In genomic region chr15:101525087-101525669, GRCh38 we compare ENCODE assay signal across 24 cellular contexts. TPM values are rescaled to one million over a fixed set of nuclear protein-coding genes. Genes with fewer than 3 reads are reported as not detected.
A peak's percentile ranks its signal among the peaks of the same experiment; 100 is the strongest.
DNase-seq lines count a peak whose midpoint lies in the region; ATAC-seq lines count a peak whose summit lies in the region.
"Had no signal": no experiment of that assay in that cellular context is flagged by ENCODE, and none has a peak within 500 bp of the region (broad histone marks: within the 10 kb centered on the region; RNA-seq: fewer than 3 reads in every experiment).

No MANE protein-coding gene starts in this region.

- no peaks in the 10 kb centered on the region for H3K36me3 Mint-ChIP-seq in activated CD4-positive, alpha-beta T cell treated with anti-CD3 and anti-CD28 coated beads, Interleukin-2, amount 10 ng/mL, durations not matched to agents 24 days and 14 days (ENCODE audit: low read depth)
- no peaks in the 10 kb centered on the region for H3K36me3 Mint-ChIP-seq in activated T-helper 17 cell treated with anti-CD3 and anti-CD28 coated beads, Interleukin-2, amount 50 U/mL, for 72 hours (ENCODE audit: low read depth)
- H3K36me3 Mint-ChIP-seq: IgD-negative memory B cell had no signal

- H3K4me3 ChIP-seq in SJCRH30 (no peak overlapping the region), Karpas-422 (ENCODE audit: low read length) (no peak overlapping the region)
- H3K4me3 ChIP-seq: MG63 had no signal

- H3K27me3 Mint-ChIP-seq in activated CD4-positive, alpha-beta T cell treated with anti-CD3 and anti-CD28 coated beads, Interleukin-2, amount 10 ng/mL, durations not matched to agents 24 days and 14 days: peaks cover 3% of the 10 kb centered on the region
- peaks cover 34% of the 10 kb centered on the region for H3K27me3 Mint-ChIP-seq in activated T-helper 17 cell treated with anti-CD3 and anti-CD28 coated beads, Interleukin-2, amount 50 U/mL, for 72 hours

- H3K9me2 ChIP-seq in Karpas-422 (replicated peaks; ENCODE audit: insufficient read depth, low read length): no peaks in the 10 kb centered on the region

- H3K4me3 Mint-ChIP-seq in activated CD4-positive, alpha-beta T cell treated with anti-CD3 and anti-CD28 coated beads, Interleukin-2, amount 10 ng/mL, durations not matched to agents 24 days and 14 days: no peak overlapping the region
- no peak overlapping the region for H3K4me3 Mint-ChIP-seq in activated T-helper 17 cell treated with anti-CD3 and anti-CD28 coated beads, Interleukin-2, amount 50 U/mL, for 72 hours
- H3K4me3 Mint-ChIP-seq: B cell; CD4-positive, alpha-beta T cell; IgD-negative memory B cell had no signal

- peak; percentile 40 for DNase-seq in activated CD4-positive, alpha-beta T cell treated with anti-CD3 and anti-CD28 coated beads, Interleukin-2, amount 10 ng/mL, durations not matched to agents 24 days and 14 days
- DNase-seq in activated CD4-positive, alpha-beta T cell treated with anti-CD3 and anti-CD28 coated beads for 1 hour: no peak
- DNase-seq in mucosa of gallbladder (ENCODE audit: low spot score): peak; percentile 6
- DNase-seq in SJCRH30: no peak
- DNase-seq in Karpas-422: no peak
- DNase-seq in EL: no peak
- DNase-seq: 8988T; Caco-2; CD4-positive, alpha-beta T cell; GF-D8; Kasumi-1; MG63; NCI-H1048; NCI-H1436; NCI-H2029; NCI-H345; NCI-H524 treated with DMSO at 0.1 percent for 48 hours; PC-3; RPMI8226; SIG-M5 had no signal

- ATAC-seq in activated T-helper 17 cell treated with anti-CD3 and anti-CD28 coated beads, Interleukin-2, amount 50 U/mL, for 72 hours (replicated peaks): no peak
- ATAC-seq: PC-3 had no signal

- no peak overlapping the region for H2AFZ ChIP-seq in Karpas-422 (ENCODE audit: low read length)

- no peaks in the 10 kb centered on the region for H3K9me3 ChIP-seq in SJCRH30 (replicated peaks)
- H3K9me3 ChIP-seq in Karpas-422 (ENCODE audit: low read length): no peaks in the 10 kb centered on the region
- H3K9me3 ChIP-seq: Caco-2, MG63 had no signal

- no peak overlapping the region for H3K9ac ChIP-seq in Karpas-422 (ENCODE audit: low read length)

- no peaks in the 10 kb centered on the region for H4K20me1 ChIP-seq in Karpas-422 (ENCODE audit: insufficient read depth, low read depth, low read length)

- H3K36me3 ChIP-seq in SJCRH30: no peaks in the 10 kb centered on the region
- H3K36me3 ChIP-seq in Karpas-422 (ENCODE audit: insufficient read depth, low read length): no peaks in the 10 kb centered on the region
- H3K36me3 ChIP-seq: MG63 had no signal

- H3K27ac Mint-ChIP-seq in activated CD4-positive, alpha-beta T cell treated with anti-CD3 and anti-CD28 coated beads, Interleukin-2, amount 10 ng/mL, durations not matched to agents 24 days and 14 days: no peak overlapping the region
- no peak overlapping the region for H3K27ac Mint-ChIP-seq in activated T-helper 17 cell treated with anti-CD3 and anti-CD28 coated beads, Interleukin-2, amount 50 U/mL, for 72 hours
- H3K27ac Mint-ChIP-seq: B cell; CD4-positive, alpha-beta T cell; IgD-negative memory B cell had no signal

- H3K9me3 Mint-ChIP-seq in activated CD4-positive, alpha-beta T cell treated with anti-CD3 and anti-CD28 coated beads, Interleukin-2, amount 10 ng/mL, durations not matched to agents 24 days and 14 days: no peaks in the 10 kb centered on the region
- peaks cover under 1% of the 10 kb centered on the region for H3K9me3 Mint-ChIP-seq in activated T-helper 17 cell treated with anti-CD3 and anti-CD28 coated beads, Interleukin-2, amount 50 U/mL, for 72 hours
- H3K9me3 Mint-ChIP-seq: CD4-positive, alpha-beta T cell; IgD-negative memory B cell had no signal

- no peaks in the 10 kb centered on the region for H3K79me2 ChIP-seq in Karpas-422 (ENCODE audit: low read length)

- H3K27ac ChIP-seq in cingulate gyrus (ENCODE audit: low read depth, low read length) (peak overlapping the region; percentile 44), SJCRH30 (no peak overlapping the region), Karpas-422 (ENCODE audit: low read length) (no peak overlapping the region)

- intact Hi-C loops in activated CD4-positive, alpha-beta T cell treated with anti-CD3 and anti-CD28 coated beads, Interleukin-2, amount 10 ng/mL, durations not matched to agents 24 days and 14 days (cut with micrococcal nuclease): no loop called here

- H3K4me1 ChIP-seq in SJCRH30: peaks cover 18% of the 10 kb centered on the region
- H3K4me1 ChIP-seq in Karpas-422 (ENCODE audit: low read length): no peaks in the 10 kb centered on the region

- H3K27me3 ChIP-seq in SJCRH30 (peaks cover 5% of the 10 kb centered on the region; the same call in 1 of the 2 replicates), Karpas-422 (ENCODE audit: low read length) (no peaks in the 10 kb centered on the region)
- H3K27me3 ChIP-seq: MG63 had no signal

- peaks cover 7% of the 10 kb centered on the region for H3K4me1 Mint-ChIP-seq in activated CD4-positive, alpha-beta T cell treated with anti-CD3 and anti-CD28 coated beads, Interleukin-2, amount 10 ng/mL, durations not matched to agents 24 days and 14 days
- H3K4me1 Mint-ChIP-seq in activated T-helper 17 cell treated with anti-CD3 and anti-CD28 coated beads, Interleukin-2, amount 50 U/mL, for 72 hours: no peaks in the 10 kb centered on the region

- H3K4me2 ChIP-seq in Karpas-422 (ENCODE audit: low read depth, low read length, poor library complexity, severe bottlenecking): no peak overlapping the region

RNA-seq across cellular contexts. Expression of gene PCSK6, which starts 35.7 kb away (rescaled TPM):
- 4.7 and 5.4 TPM in 2 replicates for total RNA-seq in activated CD4-positive, alpha-beta T cell treated with anti-CD3 and anti-CD28 coated beads, Interleukin-2, amount 10 ng/mL, durations not matched to agents 24 days and 14 days
- 15.0 TPM for total RNA-seq in mucosa of gallbladder
- total RNA-seq in SJCRH30 (2014; rRNA removed; shearing (Covaris generic)): 0.13 and 0.36 TPM in 2 replicates
- 1 to 10 TPM in 1 of 2 donors, under 1 TPM in 1; 0.56 to 1.3 TPM for total RNA-seq in activated T-helper 17 cell treated with anti-CD3 and anti-CD28 coated beads, Interleukin-2, amount 50 U/mL, for 72 hours
- total RNA-seq in Karpas-422 (2014; rRNA removed; shearing (Covaris generic); ENCODE audit: low replicate concordance): 0.19 TPM in 1 of 2 replicates, not detected in the other

Comparison
In these comparisons a context has a peak if more than half of its experiments do, and no peak if none do; other contexts are left out.
1. DNase-seq: peak in activated CD4-positive, alpha-beta T cell treated with anti-CD3 and anti-CD28 coated beads, Interleukin-2, amount 10 ng/mL, durations not matched to agents 24 days and 14 days (single experiment) and mucosa of gallbladder (single experiment); none in activated CD4-positive, alpha-beta T cell treated with anti-CD3 and anti-CD28 coated beads for 1 hour (single experiment), SJCRH30 (0 of 2), Karpas-422 (single experiment) and EL (single experiment).